ENCODE assay signal across 8 cellular contexts in the genomic region with DNA sequence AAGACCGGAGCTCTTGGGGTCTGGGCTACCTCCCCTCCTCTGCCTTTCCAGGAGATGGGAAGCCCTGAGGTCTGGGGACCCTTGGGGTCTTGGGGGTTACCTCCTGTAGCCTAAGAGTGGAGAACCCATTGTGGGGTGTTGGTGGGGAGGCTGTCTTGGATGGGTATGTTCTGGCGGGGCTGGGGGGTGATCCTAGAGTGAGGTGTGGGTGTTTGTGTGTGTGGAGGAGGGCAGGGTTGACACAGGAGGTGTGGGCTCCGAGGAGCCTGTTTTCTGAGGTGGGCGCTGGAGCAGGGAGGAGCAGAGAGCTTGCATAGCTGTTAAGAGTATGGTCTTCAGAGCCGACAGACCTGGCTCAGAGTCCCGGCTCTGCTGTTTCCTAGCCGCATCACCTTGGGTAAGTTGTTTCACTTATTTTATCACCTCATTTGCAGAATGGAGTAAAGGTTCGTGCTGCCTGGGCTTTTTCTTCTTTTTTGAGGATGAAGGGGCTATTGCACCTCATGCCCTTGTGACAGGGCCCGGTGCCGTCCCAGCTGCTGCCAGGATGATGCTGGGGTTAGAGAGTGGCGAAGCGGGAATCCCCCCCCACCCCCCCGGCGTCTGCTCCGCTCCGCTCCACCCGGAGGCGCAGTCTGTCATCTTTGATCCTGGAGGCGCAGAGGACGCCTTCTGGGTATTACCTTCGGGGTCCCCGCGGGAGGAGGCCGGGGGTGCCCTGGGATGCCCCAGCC. TPM values are rescaled to one million over a fixed set of nuclear protein-coding genes. Genes with fewer than 3 reads are reported as not detected.
A peak's percentile ranks its signal among the peaks of the same experiment; 100 is the strongest.
DNase-seq lines count a peak whose midpoint lies in the region; ATAC-seq lines count a peak whose summit lies in the region.

No MANE protein-coding gene starts in this region.

- H3K4me3 Mint-ChIP-seq in T-helper 17 cell, result peak overlapping the region; percentile 91

- H3K27ac Mint-ChIP-seq in T-helper 17 cell, result peak overlapping the region; percentile 91

- H3K36me3 ChIP-seq in iPS-15b (ENCODE audit: control insufficient read depth, insufficient read depth, low read length), result no peaks in the 10 kb centered on the region
- H3K36me3 ChIP-seq in stomach smooth muscle (ENCODE audit: control insufficient read depth in 2 of 2, insufficient read depth in 2 of 2, low read length in 2 of 2), result no peaks in the 10 kb centered on the region

- no peak overlapping the region for H3K27ac ChIP-seq in stomach smooth muscle (ENCODE audit: low read length)

- peaks cover 6% of the 10 kb centered on the region for H3K4me1 ChIP-seq in iPS-15b (ENCODE audit: control insufficient read depth, insufficient read depth, low read length)
- peaks cover 40% of the 10 kb centered on the region for H3K4me1 ChIP-seq in stomach smooth muscle (ENCODE audit: control insufficient read depth, insufficient read depth, low read length)

- H3K4me3 ChIP-seq in iPS-15b (ENCODE audit: low read depth, low read length) (peak overlapping the region; percentile 81), stomach smooth muscle (ENCODE audit: low read length in 2 of 2) (peak overlapping the region; percentile 32 to 86)

- peaks cover 49% of the 10 kb centered on the region for H3K4me1 Mint-ChIP-seq in T-helper 17 cell

- peak; percentile 22 for DNase-seq in NCI-H748 (lab: John Stamatoyannopoulos, UW; ENCODE audit: unreplicated experiment)
- no peak for DNase-seq in NCI-H748 treated with DMSO at 0.1 percent for 48 hours (lab: John Stamatoyannopoulos, UW)
- DNase-seq in T-helper 17 cell, result no peak
- no peak for DNase-seq in NCI-H2107 treated with DMSO at 0.1 percent for 48 hours (lab: John Stamatoyannopoulos, UW; ENCODE audit: unreplicated experiment)
- no peak for DNase-seq in NCI-H446 (lab: John Stamatoyannopoulos, UW)

- H3K9ac ChIP-seq in iPS-15b (ENCODE audit: low read depth, low read length), result no peak overlapping the region
- H3K9ac ChIP-seq in stomach smooth muscle (ENCODE audit: low read length in 2 of 2), result peak overlapping the region in 1 of 2 donors; percentile 13

- H3K36me3 Mint-ChIP-seq in T-helper 17 cell (ENCODE audit: low read depth), result peaks cover 3% of the 10 kb centered on the region

- no peaks in the 10 kb centered on the region for H3K9me3 ChIP-seq in T-helper 17 cell (ENCODE audit: control insufficient read depth, low read length, poor library complexity, severe bottlenecking)
- no peaks in the 10 kb centered on the region for H3K9me3 ChIP-seq in iPS-15b (ENCODE audit: control insufficient read depth, insufficient read depth, low read length)
- no peaks in the 10 kb centered on the region for H3K9me3 ChIP-seq in stomach smooth muscle (ENCODE audit: control insufficient read depth in 2 of 2, low read length in 2 of 2)

- ATAC-seq in HG02678 (IDR thresholded peaks at IDR 0.05; ENCODE audit: unreplicated experiment) (peak; percentile 42), T-helper 17 cell (peak; percentile 60)

- H3K27me3 ChIP-seq in iPS-15b (ENCODE audit: control insufficient read depth, insufficient read depth, low read length) (peaks cover 18% of the 10 kb centered on the region), stomach smooth muscle (ENCODE audit: control insufficient read depth in 1 of 2, insufficient read depth in 2 of 2, low read length in 2 of 2) (no peaks in the 10 kb centered on the region)

- no peaks in the 10 kb centered on the region for H3K27me3 Mint-ChIP-seq in T-helper 17 cell

RNA-seq across cellular contexts. Expression of a gene that starts 17.2 kb away (rescaled TPM):
- total RNA-seq in T-helper 17 cell, result 10 to 100 TPM; 20.3 to 22.5 TPM
